ENCODE assay signal across 9 cellular contexts in the genomic region with DNA sequence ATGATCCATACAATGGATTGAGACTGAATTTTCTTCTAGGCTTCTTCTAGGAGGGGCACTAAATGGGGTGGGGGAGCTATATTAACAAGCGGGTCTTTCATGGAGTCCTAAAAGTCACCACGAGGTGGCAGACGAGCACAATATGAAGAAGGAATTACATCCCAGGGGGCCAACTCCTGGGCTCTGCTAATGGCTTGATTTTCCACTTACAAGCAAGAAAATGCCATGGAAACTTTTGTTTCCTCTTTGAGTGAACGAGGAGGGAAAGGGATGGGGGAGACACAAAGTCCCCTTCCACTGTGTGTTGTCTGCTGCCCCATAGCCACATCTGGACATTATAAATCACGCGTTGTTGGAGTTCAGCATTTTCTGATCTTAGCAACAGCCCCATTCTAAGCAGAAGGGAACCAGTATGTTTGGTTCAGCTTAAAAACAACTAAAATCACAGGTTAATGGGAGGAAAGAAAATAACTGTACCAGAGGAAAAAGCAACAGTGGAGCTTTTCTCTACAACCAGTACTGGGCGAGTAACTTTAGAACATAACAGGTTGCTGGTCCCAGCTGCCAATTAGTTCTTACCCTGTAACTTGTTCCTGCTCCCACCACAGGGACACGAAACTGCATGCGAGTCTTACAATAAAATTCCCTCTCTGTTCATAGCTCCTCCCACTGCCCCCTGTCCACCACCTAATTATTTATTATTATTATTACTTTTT.
DNase-seq lines count a peak whose midpoint lies in the region; ATAC-seq and TF ChIP-seq lines count a peak whose summit lies in the region.
"Had no signal": no experiment of that assay in that cellular context is flagged by ENCODE, and none has a peak within 500 bp of the region (broad histone marks: within the 10 kb centered on the region; RNA-seq: fewer than 3 reads in every experiment).

No MANE protein-coding gene starts in this region.

- H3K36me3 ChIP-seq in neuronal stem cell (replicated peaks in 1 of 2; ENCODE audit: control insufficient read depth in 2 of 2, insufficient read depth in 2 of 2, low read length in 2 of 2): no peaks in the 10 kb centered on the region
- no peaks in the 10 kb centered on the region for H3K36me3 ChIP-seq in uterus
- H3K36me3 ChIP-seq: BLaER1 had no signal

- H4K8ac ChIP-seq in neuronal stem cell (ENCODE audit: low read depth, low read length): no peak overlapping the region

- H3K4me1 ChIP-seq in neuronal stem cell (ENCODE audit: control insufficient read depth in 2 of 2, insufficient read depth in 1 of 2, low read depth in 1 of 2, low read length in 2 of 2) (peaks cover 35 to 52% of the 10 kb centered on the region in 2 donors), uterus (no peaks in the 10 kb centered on the region)

- peak; percentile 82 to 85 for DNase-seq in NCI-H2081 (lab: John Stamatoyannopoulos, UW)
- no peak for DNase-seq in NCI-H2081 treated with DMSO at 0.1 percent for 48 hours (lab: John Stamatoyannopoulos, UW)
- peak; percentile 31 for DNase-seq in NCI-H524 treated with DMSO at 0.1 percent for 48 hours (lab: John Stamatoyannopoulos, UW)
- DNase-seq in activated T-cell treated with anti-CD3 and anti-CD28 coated beads for 1 hour (ENCODE audit: low read depth): peak; percentile 5
- DNase-seq in fibroblast of mammary gland (ENCODE audit: low read depth): peak; percentile 70
- DNase-seq in neuronal stem cell (ENCODE audit: low spot score): peak; percentile 85
- DNase-seq in uterus: peak; percentile 54 to 73

- H3K14ac ChIP-seq in neuronal stem cell (ENCODE audit: low read length): no peak overlapping the region

- no peak overlapping the region for H2BK12ac ChIP-seq in neuronal stem cell (ENCODE audit: low read length)

- TF ChIP-seq CTCF in fibroblast of mammary gland (conservative IDR thresholded peaks at IDR 0.05; ENCODE audit: control insufficient read depth, insufficient read depth, low read depth, low read length) (peak; percentile 72), uterus (IDR thresholded peaks at IDR 0.05) (peak; percentile 68 to 76 (median 70))

- no peak overlapping the region for H4K91ac ChIP-seq in neuronal stem cell (ENCODE audit: low read depth, low read length, poor library complexity)

- peak; percentile 81 for ATAC-seq in HG03342 (IDR thresholded peaks at IDR 0.05; ENCODE audit: unreplicated experiment)

- no peak overlapping the region for H3K23ac ChIP-seq in neuronal stem cell (ENCODE audit: low read depth, low read length, poor library complexity)

- H3K9me3 ChIP-seq in neuronal stem cell (replicated peaks in 1 of 2; ENCODE audit: control insufficient read depth in 2 of 2, insufficient read depth in 1 of 2, low read depth in 1 of 2, low read length in 2 of 2): no peaks in the 10 kb centered on the region
- no peaks in the 10 kb centered on the region for H3K9me3 ChIP-seq in uterus
- H3K9me3 ChIP-seq: BLaER1 had no signal

- H3K4me3 ChIP-seq in fibroblast of mammary gland (ENCODE audit: control insufficient read depth, low read depth, low read length) (no peak overlapping the region), neuronal stem cell (ENCODE audit: low read length in 2 of 2) (no peak overlapping the region), uterus (no peak overlapping the region)
- H3K4me3 ChIP-seq: BLaER1 had no signal

- peak overlapping the region; percentile 38 for H3K27ac ChIP-seq in neuronal stem cell (replicated peaks; ENCODE audit: low read length)
- H3K27ac ChIP-seq in uterus: no peak overlapping the region
- H3K27ac ChIP-seq: BLaER1 had no signal

- H2AFZ ChIP-seq in neuronal stem cell (ENCODE audit: low read length): peak overlapping the region; percentile 73

- H3K9ac ChIP-seq in neuronal stem cell (ENCODE audit: low read depth, low read length, poor library complexity): no peak overlapping the region
- H3K9ac ChIP-seq: BLaER1 had no signal

- no peak overlapping the region for H2BK120ac ChIP-seq in neuronal stem cell (ENCODE audit: low read depth, low read length)

- no peak overlapping the region for H3K4ac ChIP-seq in neuronal stem cell (ENCODE audit: low read length)

- H2BK15ac ChIP-seq in neuronal stem cell (ENCODE audit: low read length): no peak overlapping the region

- no CpG with 5 or more reads among the region's 9 CpGs for WGBS in neuronal stem cell (ENCODE audit: extremely low coverage in 2 of 2, insufficient read length in 2 of 2, insufficient replicate concordance in 1 of 2), 2 donors

- intact Hi-C loops in uterus (cut with DNase I; ENCODE audit: low total_unique reads): no loop called here

- H2AK5ac ChIP-seq in neuronal stem cell (ENCODE audit: low read depth, low read length): no peak overlapping the region

- no peak overlapping the region for H3K4me2 ChIP-seq in neuronal stem cell (ENCODE audit: insufficient read depth, low read length, poor library complexity, severe bottlenecking)
- H3K4me2 ChIP-seq: BLaER1 had no signal

- no peak for TF ChIP-seq POLR2A in uterus (IDR thresholded peaks at IDR 0.05)

- no peak overlapping the region for H3K18ac ChIP-seq in neuronal stem cell (ENCODE audit: low read length)

- H3K27me3 ChIP-seq in neuronal stem cell (ENCODE audit: control insufficient read depth in 3 of 3, insufficient read depth in 3 of 3, low read depth in 1 of 3, low read length in 3 of 3) (no peaks in the 10 kb centered on the region), uterus (no peaks in the 10 kb centered on the region)
- H3K27me3 ChIP-seq: BLaER1 had no signal

- no peak overlapping the region for H2BK5ac ChIP-seq in neuronal stem cell (ENCODE audit: low read length)

- H3K79me1 ChIP-seq in neuronal stem cell (ENCODE audit: low read depth, low read length): no peaks in the 10 kb centered on the region
